ENCODE assay signal across 17 cellular contexts in genomic region chr1:156390409-156391144, GRCh38. TPM values are rescaled to one million over a fixed set of nuclear protein-coding genes. Genes with fewer than 3 reads are reported as not detected.
DNase-seq lines count a peak whose midpoint lies in the region; ATAC-seq and TF ChIP-seq lines count a peak whose summit lies in the region.
"Had no signal": no experiment of that assay in that cellular context is flagged by ENCODE, and none has a peak within 500 bp of the region (broad histone marks: within the 10 kb centered on the region; RNA-seq: fewer than 3 reads in every experiment).

No MANE protein-coding gene starts in this region.

- ATAC-seq in GM18498 (IDR thresholded peaks at IDR 0.05; ENCODE audit: unreplicated experiment) (no peak), HG02973 (IDR thresholded peaks at IDR 0.05; ENCODE audit: unreplicated experiment) (no peak)

- peak overlapping the region; percentile 80 for H3K9ac ChIP-seq in NT2/D1 (ENCODE audit: insufficient read length, low read depth)

- 50 to 56% methylated on average over 14 of the region's 14 CpGs for WGBS in tibial nerve, 2 donors

- H3K4me1 ChIP-seq in NT2/D1 (ENCODE audit: insufficient read depth, insufficient read length) (peaks cover 63% of the 10 kb centered on the region), tibial nerve (peaks cover 0 to 18% (median 2%) of the 10 kb centered on the region in 4 donors)
- H3K4me1 ChIP-seq: SJSA1 had no signal

- DNase-seq in NT2/D1 (ENCODE audit: low read depth, low spot score), result no peak
- peak; percentile 72 for DNase-seq in midbrain (lab: John Stamatoyannopoulos, UW)
- no peak for DNase-seq in tibial nerve (ENCODE audit: low spot score in 2 of 2)
- DNase-seq: HCEC 1CT, IMR-90, NCI-H2081 treated with DMSO at 0.1 percent for 48 hours, NCI-H2227 treated with DMSO at 0.1 percent for 48 hours, NCI-H524 treated with DMSO at 0.1 percent for 48 hours, OCI-M1 had no signal

- H3K36me3 ChIP-seq in NT2/D1 (ENCODE audit: insufficient read depth, insufficient read length, low read length) (no peaks in the 10 kb centered on the region), tibial nerve (no peaks in the 10 kb centered on the region)
- H3K36me3 ChIP-seq: SJSA1 had no signal

- TF ChIP-seq CTCF in tibial nerve (IDR thresholded peaks at IDR 0.05), result no peak

- no peak for TF ChIP-seq EP300 in tibial nerve (IDR thresholded peaks at IDR 0.05)

- H3K4me3 ChIP-seq in NT2/D1 (ENCODE audit: insufficient read length, low read depth), result no peak overlapping the region
- H3K4me3 ChIP-seq in tibial nerve, result no peak overlapping the region
- H3K4me3 ChIP-seq: SJSA1 had no signal

- no peak for TF ChIP-seq POLR2A in tibial nerve (IDR thresholded peaks at IDR 0.05)

- H3K9me3 ChIP-seq in NT2/D1 (ENCODE audit: insufficient read depth, low read length) (no peaks in the 10 kb centered on the region), tibial nerve (no peaks in the 10 kb centered on the region)
- H3K9me3 ChIP-seq: SJSA1 had no signal

- H3K27ac ChIP-seq in cingulate gyrus (ENCODE audit: low read depth, low read length) (peak overlapping the region; percentile 94), temporal lobe (ENCODE audit: low read depth, low read length) (peak overlapping the region; percentile 97), tibial nerve (no peak overlapping the region)
- H3K27ac ChIP-seq: C4-2B, RWPE1, SJSA1 had no signal

- H3K27me3 ChIP-seq in NT2/D1 (ENCODE audit: insufficient read depth, insufficient read length) (peaks cover 65% of the 10 kb centered on the region), tibial nerve (peaks cover 0 to 36% of the 10 kb centered on the region in 2 donors)

RNA-seq across cellular contexts. Expression of gene RHBG, which starts 21.6 kb away (rescaled TPM):
- total RNA-seq in temporal lobe (not detected), tibial nerve (not detected)
- total RNA-seq: IMR-90, LHCN-M2, SJSA1 had no signal

RNA-seq across cellular contexts. Expression of gene TSACC, which starts 52.3 kb away (rescaled TPM):
- not detected for total RNA-seq in temporal lobe
- total RNA-seq in tibial nerve, result not detected
- total RNA-seq: IMR-90, LHCN-M2, SJSA1 had no signal

RNA-seq across cellular contexts. Expression of gene CCT3, which starts 52.5 kb away (rescaled TPM):
- total RNA-seq in temporal lobe, result 267 TPM
- 100 to 1,000 TPM; 113 to 175 (median 137) TPM for total RNA-seq in tibial nerve

Comparison
In these comparisons a context has a peak if more than half of its experiments do, and no peak if none do; other contexts are left out.
1. H3K27ac ChIP-seq: peak in cingulate gyrus (single experiment) and temporal lobe (single experiment); none in tibial nerve (0 of 4).